In genomic region chr15:48336940-48337339, GRCh38 we compare ENCODE assay signal across 9 cellular contexts. TPM values are rescaled to one million over a fixed set of nuclear protein-coding genes. Genes with fewer than 3 reads are reported as not detected.
DNase-seq lines count a peak whose midpoint lies in the region; ATAC-seq and TF ChIP-seq lines count a peak whose summit lies in the region.
"Had no signal": no experiment of that assay in that cellular context is flagged by ENCODE, and none has a peak within 500 bp of the region (broad histone marks: within the 10 kb centered on the region; RNA-seq: fewer than 3 reads in every experiment).

No MANE protein-coding gene starts in this region.

- no peak overlapping the region for H3K27ac ChIP-seq in PC-9
- H3K27ac ChIP-seq in psoas muscle: no peak overlapping the region

- H3K9me2 ChIP-seq in PC-9 (ENCODE audit: insufficient read depth): no peaks in the 10 kb centered on the region

- H3K4me3 ChIP-seq in PC-9: no peak overlapping the region
- H3K4me3 ChIP-seq in fibroblast of villous mesenchyme (ENCODE audit: low read depth, low read length): no peak overlapping the region
- H3K4me3 ChIP-seq in psoas muscle: no peak overlapping the region

- no peaks in the 10 kb centered on the region; the same call in 1 of the 2 replicates for H4K20me1 ChIP-seq in PC-9 (ENCODE audit: insufficient read depth)

- H3K27me3 ChIP-seq in PC-9 (ENCODE audit: insufficient read depth, low read depth): no peaks in the 10 kb centered on the region
- H3K27me3 ChIP-seq in psoas muscle (ENCODE audit: insufficient read depth in 3 of 3, low read length in 2 of 3): no peaks in the 10 kb centered on the region

- no peaks in the 10 kb centered on the region for H3K9me3 ChIP-seq in PC-9 (ENCODE audit: insufficient read depth, low read depth)
- no peaks in the 10 kb centered on the region for H3K9me3 ChIP-seq in psoas muscle

- TF ChIP-seq CTCF in AG09319 (IDR thresholded peaks at IDR 0.05; ENCODE audit: low read depth, low read length) (peak; percentile 25), GM10266 (IDR thresholded peaks at IDR 0.05; ENCODE audit: control insufficient read depth, insufficient read depth, low read depth, missing control alignments) (peak; percentile 32), PC-9 (conservative IDR thresholded peaks at IDR 0.05) (peak; percentile 40), fibroblast of villous mesenchyme (IDR thresholded peaks at IDR 0.05; ENCODE audit: insufficient read depth, low read depth, low read length) (peak; percentile 38), psoas muscle (IDR thresholded peaks at IDR 0.05) (no peak)

- DNase-seq in AG09319 (ENCODE audit: extremely low read depth, low read depth) (no peak), GM10266 (ENCODE audit: extremely low spot score) (peak; percentile 23), PC-9 (no peak), fibroblast of villous mesenchyme (ENCODE audit: low read depth) (no peak), GOT3 (lab: John Stamatoyannopoulos, UW) (no peak), psoas muscle (no peak), NCI-H1048 (lab: John Stamatoyannopoulos, UW) (no peak)
- DNase-seq: activated CD4-positive, CD25-positive, alpha-beta regulatory T cell had no signal

- H3K36me3 ChIP-seq in PC-9 (ENCODE audit: low read depth) (0 out of 2 replicates have a peak, but pooled peaks cover 4% of the 10 kb centered on the region), psoas muscle (ENCODE audit: insufficient read depth in 1 of 2, low read depth in 1 of 2) (peaks cover 8 to 85% of the 10 kb centered on the region in 2 donors)

- no TSS peak for BruUV-seq in PC-9 (replicated peaks; lab: Mats Ljungman, UMichigan)

- CTCF ChIA-PET in PC-9 (lab: Charles Lee): interaction anchor here (0.7 kb wide), 1 partner anchor 541 kb away, joined by 3 read pairs; no protein-coding TSS in a partner anchor

- POLR2A ChIA-PET in PC-9 (lab: Charles Lee; ENCODE audit: unreplicated experiment): no interaction called here

- ATAC-seq in GM18861 (IDR thresholded peaks at IDR 0.05; ENCODE audit: unreplicated experiment) (no peak), psoas muscle (no peak)

- H3F3A ChIP-seq in PC-9 (ENCODE audit: insufficient read depth, low read depth): no peaks in the 10 kb centered on the region

- WGBS in psoas muscle, 3 donors: 75 to 88% (median 82%) methylated on average over 2 of the region's 2 CpGs

- intact Hi-C loops in PC-9 (cut with micrococcal nuclease; ENCODE audit: unreplicated experiment) (loop anchor here (10.0 kb wide), 1 partner anchor 708 kb away; the partner anchor contains the start of gene SECISBP2L), psoas muscle (cut with DNase I) (no loop called here)

- peaks cover 12% of the 10 kb centered on the region for H3K79me2 ChIP-seq in PC-9 (ENCODE audit: low read depth)

- no peak overlapping the region for H3K4me2 ChIP-seq in PC-9

- H3K4me1 ChIP-seq in PC-9 (replicated peaks; ENCODE audit: insufficient read depth): peaks cover 7% of the 10 kb centered on the region
- H3K4me1 ChIP-seq in psoas muscle: peaks cover 5% of the 10 kb centered on the region

- H2AFZ ChIP-seq in PC-9: no peak overlapping the region

RNA-seq across cellular contexts. Expression of gene DUT, which starts 5.7 kb away (rescaled TPM):
- total RNA-seq in PC-9 (2021) (148 and 169 TPM in 2 replicates), fibroblast of villous mesenchyme (45.3 and 53.8 TPM in 2 replicates), psoas muscle (10 to 100 TPM; 37.4 to 56.0 (median 43.3) TPM)
- polyA plus RNA-seq in psoas muscle: 10 to 100 TPM; 29.5 to 33.1 (median 32.2) TPM
